ENCODE assay signal across 8 cellular contexts in genomic region chr17:32388128-32388527, GRCh38. TPM values are rescaled to one million over a fixed set of nuclear protein-coding genes. Genes with fewer than 3 reads are reported as not detected.
DNase-seq lines count a peak whose midpoint lies in the region; ATAC-seq, FAIRE-seq and TF ChIP-seq lines count a peak whose summit lies in the region.
"Not testable (repeated sequence)": the region's sequence is repeated elsewhere in the genome, so short reads cannot be mapped to it uniquely, and the experiment has no call there.

No MANE protein-coding gene starts in this region.

- CTCF ChIA-PET in CD4-positive, alpha-beta T cell (lab: Charles Lee); HCT116 (lab: Charles Lee); HepG2 (lab: Yijun Ruan, JAX; ENCODE audit: low intra/inter-chr PET ratio, low total read pairs): not testable (repeated sequence)

- intact Hi-C loops in CD4-positive, alpha-beta T cell (cut with DNase I, micrococcal nuclease); HCT116 (cut with micrococcal nuclease); HepG2 (cut with micrococcal nuclease; ENCODE audit: unreplicated experiment); thyroid gland (cut with DNase I); upper lobe of right lung (cut with DNase I): not testable (repeated sequence)

- H3K9ac ChIP-seq in HCT116 (ENCODE audit: low read length); HepG2 (ENCODE audit: insufficient read depth, low read depth, low read length): not testable (repeated sequence)

- peak overlapping the region; percentile 33 for H3K27ac Mint-ChIP-seq in CD4-positive, alpha-beta T cell
- peak overlapping the region in 2 of 3 experiments; percentile 37 to 77 for H3K27ac Mint-ChIP-seq in nephron

- H3K4me3 ChIP-seq in HCT116 (replicated peaks in 1 of 2; ENCODE audit: low read depth in 1 of 2, low read length in 2 of 2); HepG2 (replicated peaks in 1 of 3; ENCODE audit: insufficient read depth in 1 of 3, low read depth in 2 of 3, low read length in 3 of 3); thyroid gland (replicated peaks in 1 of 3); upper lobe of right lung: not testable (repeated sequence)

- not testable (repeated sequence) for DNase-seq in CD4-positive, alpha-beta T cell; HCT116 (ENCODE audit: low read depth, low spot score); HepG2 (ENCODE audit: low spot score)
- DNase-seq in left kidney (ENCODE audit: low read depth, low spot score) (peak; percentile 38), mesenteric fat pad (ENCODE audit: low spot score) (peak; percentile 55), thyroid gland (peak; percentile 64 to 67), upper lobe of right lung (peak; percentile 37)

- not testable (repeated sequence) for H3K9me3 Mint-ChIP-seq in CD4-positive, alpha-beta T cell; nephron

- not testable (repeated sequence) for H3K4me3 Mint-ChIP-seq in CD4-positive, alpha-beta T cell; nephron

- TF ChIP-seq CTCF in CD4-positive, alpha-beta T cell (IDR thresholded peaks at IDR 0.05); HCT116 (IDR thresholded peaks at IDR 0.05 in 2 of 3, conservative IDR thresholded peaks at IDR 0.05 in 1 of 3; ENCODE audit: borderline replicate concordance in 1 of 3, insufficient read depth in 1 of 3, low read depth in 2 of 3, low read length in 2 of 3); HepG2 (CRISPR knock-in tag; IDR thresholded peaks at IDR 0.05); nephron (IDR thresholded peaks at IDR 0.05; ENCODE audit: unreplicated experiment in 3 of 3); thyroid gland (IDR thresholded peaks at IDR 0.05); upper lobe of right lung (IDR thresholded peaks at IDR 0.05): not testable (repeated sequence)

- not testable (repeated sequence) for H3K9me3 ChIP-seq in CD4-positive, alpha-beta T cell (ENCODE audit: control insufficient read depth, low read length); HCT116 (ENCODE audit: control insufficient read depth in 1 of 2, insufficient read depth in 1 of 2, low read depth in 1 of 2, low read length in 2 of 2); HepG2 (ENCODE audit: low read length); thyroid gland; upper lobe of right lung

- not testable (repeated sequence) for TF ChIP-seq RAD21 in HCT116 (IDR thresholded peaks at IDR 0.05; ENCODE audit: low read depth); HepG2 (CRISPR knock-in tag; IDR thresholded peaks at IDR 0.05)

- TF ChIP-seq POLR2A in HCT116 (IDR thresholded peaks at IDR 0.05; ENCODE audit: borderline replicate concordance, extremely low read depth, insufficient read depth, insufficient read length); HepG2 (IDR thresholded peaks at IDR 0.05; ENCODE audit: insufficient read depth in 1 of 2, low read depth in 2 of 2, low read length in 2 of 2); thyroid gland (IDR thresholded peaks at IDR 0.05): not testable (repeated sequence)

- H3K27ac ChIP-seq in CD4-positive, alpha-beta T cell (ENCODE audit: low read depth, low read length); HCT116 (ENCODE audit: low read depth, low read length); thyroid gland; upper lobe of right lung: not testable (repeated sequence)
- H3K27ac ChIP-seq in HepG2 (ENCODE audit: extremely low read length, insufficient read depth, low read length), result peak overlapping the region; percentile 70

- not testable (repeated sequence) for H3K9me2 ChIP-seq in HCT116 (ENCODE audit: insufficient read depth)

- RAD21 ChIA-PET in HCT116 (lab: Charles Lee; ENCODE audit: low non-redundant PET in 1 of 2, low total read pairs in 2 of 2, uncharacterized antibody in 2 of 2, unreplicated experiment in 2 of 2), result not testable (repeated sequence)

- not testable (repeated sequence) for BruUV-seq in HCT116 (replicated peaks; lab: Mats Ljungman, UMichigan); HepG2 (replicated peaks; lab: Mats Ljungman, UMichigan)

- not testable (repeated sequence) for H3K4me2 ChIP-seq in HCT116 (ENCODE audit: low read length); HepG2 (ENCODE audit: low read depth, low read length)

- not testable (repeated sequence) for TF ChIP-seq EP300 in HepG2 (IDR thresholded peaks at IDR 0.05; ENCODE audit: low read depth in 2 of 2, low read length in 2 of 2); HepG2 (CRISPR knock-in tag; IDR thresholded peaks at IDR 0.05; ENCODE audit: borderline replicate concordance)

- not testable (repeated sequence) for H3K27me3 ChIP-seq in CD4-positive, alpha-beta T cell (ENCODE audit: control insufficient read depth, insufficient read depth, low read length); HCT116 (ENCODE audit: insufficient read depth, low read length); HepG2 (ENCODE audit: control insufficient read depth in 1 of 2, insufficient read depth in 2 of 2, low read length in 2 of 2); thyroid gland; upper lobe of right lung

- ATAC-seq in CD4-positive, alpha-beta T cell (ENCODE audit: poor library complexity); HCT116; upper lobe of right lung: not testable (repeated sequence)
- ATAC-seq in HepG2, result peak; percentile 4; the same call in 2 of the 3 replicates

- POLR2A ChIA-PET in CD4-positive, alpha-beta T cell (lab: Charles Lee), result interaction anchor here (0.7 kb wide), 1 partner anchor 285 kb away, joined by 4 read pairs; no protein-coding TSS in a partner anchor
- POLR2A ChIA-PET in HCT116 (lab: Charles Lee); HepG2 (lab: Yijun Ruan, JAX): not testable (repeated sequence)

- H3K79me2 ChIP-seq in HCT116 (ENCODE audit: insufficient read depth, low read length); HepG2 (ENCODE audit: insufficient read depth, low read length): not testable (repeated sequence)

- H3K4me1 Mint-ChIP-seq in CD4-positive, alpha-beta T cell (ENCODE audit: low read depth); nephron: not testable (repeated sequence)

- H3K27me3 Mint-ChIP-seq in CD4-positive, alpha-beta T cell; nephron (ENCODE audit: low read depth): not testable (repeated sequence)

- H4K20me1 ChIP-seq in HCT116 (ENCODE audit: insufficient read depth); HepG2 (ENCODE audit: insufficient read depth, low read length): not testable (repeated sequence)

- FAIRE-seq in HepG2 (lab: Jason Lieb, UNC), result not testable (repeated sequence)

- not testable (repeated sequence) for H3K36me3 ChIP-seq in HCT116 (ENCODE audit: control insufficient read depth in 1 of 2, insufficient read depth in 2 of 2, low read length in 2 of 2); HepG2 (replicated peaks in 1 of 2; ENCODE audit: control insufficient read depth in 1 of 2, insufficient read depth in 2 of 2, low read length in 2 of 2); thyroid gland
- peaks cover 15% of the 10 kb centered on the region for H3K36me3 ChIP-seq in upper lobe of right lung

- in situ Hi-C loops in HepG2 (cut with HindIII; ENCODE audit: extremely low pct_ligation_motif_present, low pct_unique_long_range_greater_than_20kb), result not testable (repeated sequence)

- not testable (repeated sequence) for H3K4me1 ChIP-seq in HCT116 (ENCODE audit: control insufficient read depth in 1 of 2, insufficient read depth in 2 of 2, low read length in 2 of 2); thyroid gland; upper lobe of right lung
- H3K4me1 ChIP-seq in HepG2 (ENCODE audit: insufficient read depth, low read length), result peaks cover 47% of the 10 kb centered on the region

- not testable (repeated sequence) for H2AFZ ChIP-seq in HCT116 (ENCODE audit: low read depth, low read length, poor library complexity, severe bottlenecking); HepG2 (ENCODE audit: low read length)

- H3K36me3 Mint-ChIP-seq in CD4-positive, alpha-beta T cell (ENCODE audit: low read depth), result peaks cover 12% of the 10 kb centered on the region
- peaks cover 15% of the 10 kb centered on the region for H3K36me3 Mint-ChIP-seq in nephron (ENCODE audit: low read depth)

- 96% methylated on average over 14 of the region's 14 CpGs for WGBS in HepG2 (ENCODE audit: low lambda C conversion rate)
- 61 to 63% methylated on average over 14 of the region's 14 CpGs for WGBS in thyroid gland, 2 donors

RNA-seq across cellular contexts. Expression of gene ZNF207, which starts 38.2 kb away (rescaled TPM):
- 100 to 1,000 TPM; 252 to 262 TPM for total RNA-seq in CD4-positive, alpha-beta T cell
- 181 TPM for total RNA-seq in HCT116 (2021; ENCODE audit: unreplicated experiment)
- 105 and 114 TPM in 2 replicates for polyA plus RNA-seq in HCT116 (2012)
- total RNA-seq in HepG2 (2016; rRNA removed; fragmentation: Illumina TruSeq; extraction: Trizol), result 164 and 194 TPM in 2 replicates
- total RNA-seq in HepG2 (2016; cell fraction: cytosol; rRNA removed; fragmentation: Illumina TruSeq; extraction: Trizol; ENCODE audit: low read depth), result 40.6 and 48.2 TPM in 2 replicates
- 167 and 194 TPM in 2 replicates for total RNA-seq in HepG2 (2016; cell fraction: insoluble cytoplasmic fraction; rRNA removed; fragmentation: Illumina TruSeq; extraction: Trizol)
- 70.7 and 78.1 TPM in 2 replicates for total RNA-seq in HepG2 (2016; cell fraction: membrane; rRNA removed; fragmentation: Illumina TruSeq; extraction: Trizol)
- 198 and 199 TPM in 2 replicates for total RNA-seq in HepG2 (2016; cell fraction: nucleus; rRNA removed; fragmentation: Illumina TruSeq; extraction: Trizol)
- 140 and 150 TPM in 2 replicates for polyA plus RNA-seq in HepG2 (2011; rRNA removed)
- 114 and 115 TPM in 2 replicates for polyA plus RNA-seq in HepG2 (2011; cell fraction: cytosol; rRNA removed)
- polyA plus RNA-seq in HepG2 (2011; cell fraction: nucleus; rRNA removed), result 159 and 219 TPM in 2 replicates
- 92.3 and 112 TPM in 2 replicates for polyA plus RNA-seq in HepG2 (2012)
- 18.1 and 20.9 TPM in 2 replicates for polyA plus RNA-seq in HepG2 (2016; cell fraction: cytosol; fragmentation: Illumina TruSeq; extraction: Trizol; ENCODE audit: low read depth)
- 223 and 226 TPM in 2 replicates for polyA plus RNA-seq in HepG2 (2016; cell fraction: insoluble cytoplasmic fraction; fragmentation: Illumina TruSeq; extraction: Trizol; ENCODE audit: low read depth)
- 45.3 and 50.8 TPM in 2 replicates for polyA plus RNA-seq in HepG2 (2016; cell fraction: membrane; fragmentation: Illumina TruSeq; extraction: Trizol; ENCODE audit: low read depth)
- 168 and 187 TPM in 2 replicates for polyA plus RNA-seq in HepG2 (2016; cell fraction: nucleus; fragmentation: Illumina TruSeq; extraction: Trizol; ENCODE audit: insufficient read depth, low read depth)
- polyA minus RNA-seq in HepG2 (2011; rRNA and poly(A)+ RNA removed; ENCODE audit: low replicate concordance), result 218 and 342 TPM in 2 replicates
- polyA minus RNA-seq in HepG2 (2011; cell fraction: cytosol; rRNA and poly(A)+ RNA removed), result 88.9 and 92.0 TPM in 2 replicates
- 313 and 333 TPM in 2 replicates for polyA minus RNA-seq in HepG2 (2011; cell fraction: nucleus; rRNA and poly(A)+ RNA removed)
- 157 TPM for total RNA-seq in mesenteric fat pad
- total RNA-seq in thyroid gland, result 100 to 1,000 TPM; 155 to 218 (median 194) TPM
- 133 TPM for total RNA-seq in upper lobe of right lung

RNA-seq across cellular contexts. Expression of gene C17orf75, which starts 46.2 kb away (rescaled TPM):
- total RNA-seq in CD4-positive, alpha-beta T cell, result 10 to 100 TPM; 12.8 to 15.9 TPM
- total RNA-seq in HCT116 (2021; ENCODE audit: unreplicated experiment), result 22.5 TPM
- polyA plus RNA-seq in HCT116 (2012), result 13.4 and 15.2 TPM in 2 replicates
- total RNA-seq in HepG2 (2016; rRNA removed; fragmentation: Illumina TruSeq; extraction: Trizol), result 33.0 and 41.9 TPM in 2 replicates
- total RNA-seq in HepG2 (2016; cell fraction: cytosol; rRNA removed; fragmentation: Illumina TruSeq; extraction: Trizol; ENCODE audit: low read depth), result 9.0 and 9.5 TPM in 2 replicates
- 34.7 and 41.5 TPM in 2 replicates for total RNA-seq in HepG2 (2016; cell fraction: insoluble cytoplasmic fraction; rRNA removed; fragmentation: Illumina TruSeq; extraction: Trizol)
- total RNA-seq in HepG2 (2016; cell fraction: membrane; rRNA removed; fragmentation: Illumina TruSeq; extraction: Trizol), result 11.8 and 12.8 TPM in 2 replicates
- 18.9 and 25.5 TPM in 2 replicates for total RNA-seq in HepG2 (2016; cell fraction: nucleus; rRNA removed; fragmentation: Illumina TruSeq; extraction: Trizol)
- polyA plus RNA-seq in HepG2 (2011; rRNA removed), result 13.4 and 16.2 TPM in 2 replicates
- 9.4 and 10.6 TPM in 2 replicates for polyA plus RNA-seq in HepG2 (2011; cell fraction: cytosol; rRNA removed)
- 14.6 and 14.9 TPM in 2 replicates for polyA plus RNA-seq in HepG2 (2011; cell fraction: nucleus; rRNA removed)
- 16.5 and 22.8 TPM in 2 replicates for polyA plus RNA-seq in HepG2 (2012)
- 4.4 and 6.4 TPM in 2 replicates for polyA plus RNA-seq in HepG2 (2016; cell fraction: cytosol; fragmentation: Illumina TruSeq; extraction: Trizol; ENCODE audit: low read depth)
- 30.1 and 31.8 TPM in 2 replicates for polyA plus RNA-seq in HepG2 (2016; cell fraction: insoluble cytoplasmic fraction; fragmentation: Illumina TruSeq; extraction: Trizol; ENCODE audit: low read depth)
- 6.8 and 8.1 TPM in 2 replicates for polyA plus RNA-seq in HepG2 (2016; cell fraction: membrane; fragmentation: Illumina TruSeq; extraction: Trizol; ENCODE audit: low read depth)
- polyA plus RNA-seq in HepG2 (2016; cell fraction: nucleus; fragmentation: Illumina TruSeq; extraction: Trizol; ENCODE audit: insufficient read depth, low read depth), result 37.3 and 41.0 TPM in 2 replicates
- 8.8 and 11.5 TPM in 2 replicates for polyA minus RNA-seq in HepG2 (2011; rRNA and poly(A)+ RNA removed; ENCODE audit: low replicate concordance)
- 6.3 and 6.9 TPM in 2 replicates for polyA minus RNA-seq in HepG2 (2011; cell fraction: cytosol; rRNA and poly(A)+ RNA removed)
- 8.2 and 15.4 TPM in 2 replicates for polyA minus RNA-seq in HepG2 (2011; cell fraction: nucleus; rRNA and poly(A)+ RNA removed)
- total RNA-seq in mesenteric fat pad, result 8.6 TPM
- 10 to 100 TPM; 16.1 to 27.7 (median 21.9) TPM for total RNA-seq in thyroid gland
- 14.2 TPM for total RNA-seq in upper lobe of right lung

RNA-seq across cellular contexts. Expression of gene PSMD11, which starts 56.2 kb away (rescaled TPM):
- total RNA-seq in CD4-positive, alpha-beta T cell, result 10 to 100 TPM; 67.6 to 68.7 TPM
- total RNA-seq in HCT116 (2021; ENCODE audit: unreplicated experiment) (143 TPM), HepG2 (2016; rRNA removed; fragmentation: Illumina TruSeq; extraction: Trizol) (152 and 233 TPM in 2 replicates), mesenteric fat pad (104 TPM), thyroid gland (10 to 100 TPM; 41.3 to 73.8 (median 64.3) TPM), upper lobe of right lung (62.8 TPM)
- 72.3 and 77.2 TPM in 2 replicates for polyA plus RNA-seq in HCT116 (2012)
- total RNA-seq in HepG2 (2016; cell fraction: cytosol; rRNA removed; fragmentation: Illumina TruSeq; extraction: Trizol; ENCODE audit: low read depth), result 29.1 and 33.4 TPM in 2 replicates
- total RNA-seq in HepG2 (2016; cell fraction: insoluble cytoplasmic fraction; rRNA removed; fragmentation: Illumina TruSeq; extraction: Trizol), result 171 and 231 TPM in 2 replicates
- 55.8 and 64.2 TPM in 2 replicates for total RNA-seq in HepG2 (2016; cell fraction: membrane; rRNA removed; fragmentation: Illumina TruSeq; extraction: Trizol)
- total RNA-seq in HepG2 (2016; cell fraction: nucleus; rRNA removed; fragmentation: Illumina TruSeq; extraction: Trizol), result 97.0 and 99.3 TPM in 2 replicates
- polyA plus RNA-seq in HepG2 (2011; rRNA removed), result 64.2 and 69.8 TPM in 2 replicates
- polyA plus RNA-seq in HepG2 (2011; cell fraction: cytosol; rRNA removed), result 43.9 and 49.0 TPM in 2 replicates
- polyA plus RNA-seq in HepG2 (2011; cell fraction: nucleus; rRNA removed), result 28.9 and 39.9 TPM in 2 replicates
- 87.5 and 91.8 TPM in 2 replicates for polyA plus RNA-seq in HepG2 (2012)
- 21.5 TPM in 2 replicates for polyA plus RNA-seq in HepG2 (2016; cell fraction: cytosol; fragmentation: Illumina TruSeq; extraction: Trizol; ENCODE audit: low read depth)
- polyA plus RNA-seq in HepG2 (2016; cell fraction: insoluble cytoplasmic fraction; fragmentation: Illumina TruSeq; extraction: Trizol; ENCODE audit: low read depth), result 239 and 241 TPM in 2 replicates
- 30.8 and 34.3 TPM in 2 replicates for polyA plus RNA-seq in HepG2 (2016; cell fraction: membrane; fragmentation: Illumina TruSeq; extraction: Trizol; ENCODE audit: low read depth)
- polyA plus RNA-seq in HepG2 (2016; cell fraction: nucleus; fragmentation: Illumina TruSeq; extraction: Trizol; ENCODE audit: insufficient read depth, low read depth), result 123 and 137 TPM in 2 replicates
- 77.9 and 189 TPM in 2 replicates for polyA minus RNA-seq in HepG2 (2011; rRNA and poly(A)+ RNA removed; ENCODE audit: low replicate concordance)
- polyA minus RNA-seq in HepG2 (2011; cell fraction: cytosol; rRNA and poly(A)+ RNA removed), result 61.4 and 62.0 TPM in 2 replicates
- polyA minus RNA-seq in HepG2 (2011; cell fraction: nucleus; rRNA and poly(A)+ RNA removed), result 91.0 and 95.6 TPM in 2 replicates
